10 cellular contexts compared by ENCODE assay signal in the genomic region with DNA sequence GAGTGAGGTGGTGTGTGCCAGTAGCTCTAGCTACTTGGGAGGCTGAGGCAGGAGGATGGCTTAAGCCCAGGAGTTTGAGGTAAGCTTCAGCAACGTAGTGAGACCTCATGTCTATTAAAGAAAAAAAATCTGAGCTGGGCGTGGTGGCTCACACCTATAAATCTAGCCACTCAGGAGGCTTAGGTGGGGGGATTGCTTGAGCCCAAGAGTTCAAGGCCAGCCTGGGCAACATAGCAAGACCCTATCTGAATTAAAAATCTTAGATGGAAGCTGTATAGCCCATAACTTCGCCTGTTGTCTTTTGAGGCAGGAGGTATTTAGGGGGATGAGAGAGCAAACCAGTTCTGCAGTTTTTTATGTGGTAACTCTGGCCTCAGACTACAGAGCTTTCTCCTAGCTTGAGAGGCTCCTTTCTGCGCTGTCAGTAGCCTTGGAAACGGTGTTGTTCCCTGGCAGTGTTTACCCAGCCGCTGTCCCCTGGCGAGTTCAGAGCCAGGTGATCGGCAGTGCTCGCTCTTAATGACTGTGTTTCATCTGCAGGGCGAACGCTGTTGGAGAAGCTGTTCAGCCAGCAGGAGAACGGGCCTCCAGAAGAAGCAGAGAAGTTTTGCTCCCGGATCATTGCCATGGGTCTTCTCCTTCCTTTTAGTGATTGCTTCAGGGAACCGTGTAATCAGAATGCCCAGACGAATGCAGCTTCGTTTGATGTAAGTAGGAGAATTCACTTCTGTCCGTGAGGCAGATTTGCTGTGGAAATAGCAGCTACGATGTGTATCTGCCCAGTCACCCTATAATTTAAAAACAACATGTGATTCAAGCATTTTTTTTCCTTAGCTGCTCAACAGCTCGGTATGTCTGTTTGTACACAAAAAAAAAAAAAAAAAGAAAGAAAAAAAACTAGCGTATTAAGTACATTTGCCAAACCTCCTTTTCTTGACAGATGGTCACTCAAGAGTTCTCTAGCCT. TPM values are rescaled to one million over a fixed set of nuclear protein-coding genes. Genes with fewer than 3 reads are reported as not detected.
DNase-seq lines count a peak whose midpoint lies in the region; FAIRE-seq and TF ChIP-seq lines count a peak whose summit lies in the region.
"Had no signal": no experiment of that assay in that cellular context is flagged by ENCODE, and none has a peak within 500 bp of the region (broad histone marks: within the 10 kb centered on the region; RNA-seq: fewer than 3 reads in every experiment).

No MANE protein-coding gene starts in this region.

- DNase-seq in HEK293T (ENCODE audit: extremely low spot score) = peak; percentile 25
- DNase-seq in NCI-H510A (lab: John Stamatoyannopoulos, UW) = peak; percentile 72
- peak; percentile 40 for DNase-seq in fibroblast of villous mesenchyme (ENCODE audit: low read depth)
- DNase-seq in trophoblast cell = peak; percentile 25 to 26
- no peak for DNase-seq in GM19239 (ENCODE audit: insufficient read length, low spot score)
- DNase-seq in cardiac septum (ENCODE audit: low spot score) = no peak
- no peak for DNase-seq in activated T-helper 2 cell treated with anti-CD3 and anti-CD28 coated beads, Interferon-gamma antibody, Interleukin-2, Interleukin-4, amounts not matched to agents 10 μg/mL and 5 μg/mL and 100 μg/mL, durations not matched to agents 14 hours and 24 hours and 36 hours (ENCODE audit: low spot score)
- no peak for DNase-seq in effector CD4-positive, alpha-beta T cell
- DNase-seq: activated CD4-positive, alpha-beta memory T cell treated with anti-CD3 and anti-CD28 coated beads, Interleukin-2, amount 10 ng/mL, durations not matched to agents 7 days and 5 days had no signal

- no peak overlapping the region for H3K4me3 Mint-ChIP-seq in activated T-helper 2 cell treated with anti-CD3 and anti-CD28 coated beads, Interferon-gamma antibody, Interleukin-2, Interleukin-4, amounts not matched to agents 10 μg/mL and 5 μg/mL and 100 μg/mL, durations not matched to agents 14 hours and 24 hours and 36 hours (ENCODE audit: low read depth)
- H3K4me3 Mint-ChIP-seq: activated CD4-positive, alpha-beta memory T cell treated with anti-CD3 and anti-CD28 coated beads, Interleukin-2, amount 10 ng/mL, durations not matched to agents 7 days and 5 days had no signal

- intact Hi-C loops in cardiac septum (cut with DNase I) = no loop called here
- intact Hi-C loops in activated T-helper 2 cell treated with anti-CD3 and anti-CD28 coated beads, Interferon-gamma antibody, Interleukin-2, Interleukin-4, amounts not matched to agents 10 μg/mL and 5 μg/mL and 100 μg/mL, durations not matched to agents 14 hours and 24 hours and 36 hours (cut with micrococcal nuclease) = no loop called here

- H3K36me3 ChIP-seq in trophoblast cell (ENCODE audit: control insufficient read depth in 1 of 2, insufficient read depth in 2 of 2, low read length in 2 of 2) = no peaks in the 10 kb centered on the region

- H2AK5ac ChIP-seq in trophoblast cell (ENCODE audit: low read length) = no peak overlapping the region

- no peaks in the 10 kb centered on the region for H3K4me1 Mint-ChIP-seq in activated T-helper 2 cell treated with anti-CD3 and anti-CD28 coated beads, Interferon-gamma antibody, Interleukin-2, Interleukin-4, amounts not matched to agents 10 μg/mL and 5 μg/mL and 100 μg/mL, durations not matched to agents 14 hours and 24 hours and 36 hours (ENCODE audit: low read depth)
- H3K4me1 Mint-ChIP-seq: activated CD4-positive, alpha-beta memory T cell treated with anti-CD3 and anti-CD28 coated beads, Interleukin-2, amount 10 ng/mL, durations not matched to agents 7 days and 5 days had no signal

- FAIRE-seq in GM19239 (lab: Jason Lieb, UNC) = no peak

- H3K9me3 ChIP-seq in trophoblast cell (ENCODE audit: insufficient read depth, low read depth, low read length) = no peaks in the 10 kb centered on the region

- no peaks in the 10 kb centered on the region for H3K4me1 ChIP-seq in trophoblast cell (ENCODE audit: control insufficient read depth in 1 of 2, insufficient read depth in 2 of 2, low read length in 2 of 2)

- H3K4me3 ChIP-seq in fibroblast of villous mesenchyme (ENCODE audit: low read depth, low read length) = no peak overlapping the region
- H3K4me3 ChIP-seq in trophoblast cell (ENCODE audit: low read depth, low read length) = no peak overlapping the region

- no peaks in the 10 kb centered on the region for H3K27me3 Mint-ChIP-seq in activated T-helper 2 cell treated with anti-CD3 and anti-CD28 coated beads, Interferon-gamma antibody, Interleukin-2, Interleukin-4, amounts not matched to agents 10 μg/mL and 5 μg/mL and 100 μg/mL, durations not matched to agents 14 hours and 24 hours and 36 hours (ENCODE audit: low read depth)
- H3K27me3 Mint-ChIP-seq: activated CD4-positive, alpha-beta memory T cell treated with anti-CD3 and anti-CD28 coated beads, Interleukin-2, amount 10 ng/mL, durations not matched to agents 7 days and 5 days had no signal

- POLR2A ChIA-PET in HEK293T (lab: Yijun Ruan, JAX) = interaction anchor here (1.1 kb wide), 1 partner anchor 8 kb away, joined by 3 read pairs; no protein-coding TSS in a partner anchor

- no peak overlapping the region for H3K4me2 ChIP-seq in trophoblast cell (ENCODE audit: low read length)

- no peak overlapping the region for H4K12ac ChIP-seq in trophoblast cell (ENCODE audit: low read depth, low read length)

- H2BK5ac ChIP-seq in trophoblast cell (ENCODE audit: low read depth, low read length, poor library complexity) = no peak overlapping the region

- H3K27ac ChIP-seq in trophoblast cell (ENCODE audit: low read depth, low read length) = no peak overlapping the region

- TF ChIP-seq CTCF in fibroblast of villous mesenchyme (IDR thresholded peaks at IDR 0.05; ENCODE audit: insufficient read depth, low read depth, low read length) = no peak

- H3K4ac ChIP-seq in trophoblast cell (ENCODE audit: low read depth, low read length) = no peak overlapping the region

- H2BK12ac ChIP-seq in trophoblast cell (ENCODE audit: low read length) = no peak overlapping the region

- H3K9ac ChIP-seq in trophoblast cell (ENCODE audit: low read length) = no peak overlapping the region

- no peak overlapping the region for H4K91ac ChIP-seq in trophoblast cell (ENCODE audit: low read depth, low read length)

- H3K9me3 Mint-ChIP-seq in activated T-helper 2 cell treated with anti-CD3 and anti-CD28 coated beads, Interferon-gamma antibody, Interleukin-2, Interleukin-4, amounts not matched to agents 10 μg/mL and 5 μg/mL and 100 μg/mL, durations not matched to agents 14 hours and 24 hours and 36 hours = no peaks in the 10 kb centered on the region

- H3K79me1 ChIP-seq in trophoblast cell (ENCODE audit: low read length) = no peaks in the 10 kb centered on the region

- CTCF ChIA-PET in HEK293T (lab: Yijun Ruan, JAX) = interaction anchor here (0.6 to 0.9 kb wide), 4 partner anchors 26 to 486 kb away, joined by 3 to 4 read pairs (median 3); no protein-coding TSS in a partner anchor

- H3K14ac ChIP-seq in trophoblast cell (ENCODE audit: low read length) = no peak overlapping the region

- no peaks in the 10 kb centered on the region for H3K36me3 Mint-ChIP-seq in activated T-helper 2 cell treated with anti-CD3 and anti-CD28 coated beads, Interferon-gamma antibody, Interleukin-2, Interleukin-4, amounts not matched to agents 10 μg/mL and 5 μg/mL and 100 μg/mL, durations not matched to agents 14 hours and 24 hours and 36 hours (ENCODE audit: low read depth)

- H3K27me3 ChIP-seq in trophoblast cell (ENCODE audit: insufficient read depth, low read length) = no peaks in the 10 kb centered on the region

- no peak overlapping the region for H4K8ac ChIP-seq in trophoblast cell (ENCODE audit: low read depth, low read length)

- no peaks in the 10 kb centered on the region for H3K79me2 ChIP-seq in trophoblast cell (ENCODE audit: control insufficient read depth, insufficient read depth, low read length, poor library complexity)

- no peak overlapping the region for H3K18ac ChIP-seq in trophoblast cell (ENCODE audit: low read length)

- no peak overlapping the region for H3K23ac ChIP-seq in trophoblast cell (ENCODE audit: low read length)

- no peak overlapping the region for H2AFZ ChIP-seq in trophoblast cell (ENCODE audit: insufficient read depth, low read length, poor library complexity)

- H2BK120ac ChIP-seq in trophoblast cell (ENCODE audit: insufficient read depth, low read length, poor library complexity) = no peak overlapping the region

- no peak overlapping the region for H3K27ac Mint-ChIP-seq in activated T-helper 2 cell treated with anti-CD3 and anti-CD28 coated beads, Interferon-gamma antibody, Interleukin-2, Interleukin-4, amounts not matched to agents 10 μg/mL and 5 μg/mL and 100 μg/mL, durations not matched to agents 14 hours and 24 hours and 36 hours
- H3K27ac Mint-ChIP-seq: activated CD4-positive, alpha-beta memory T cell treated with anti-CD3 and anti-CD28 coated beads, Interleukin-2, amount 10 ng/mL, durations not matched to agents 7 days and 5 days had no signal

- WGBS in trophoblast cell (ENCODE audit: extremely low coverage, insufficient coverage, insufficient read length) = no CpG with 5 or more reads among the region's 20 CpGs

TF ChIP-seq in HEK293T, 16 proteins besides CTCF, POLR2A, EP300 and RAD21:
- TF ChIP-seq, protein P1, sequence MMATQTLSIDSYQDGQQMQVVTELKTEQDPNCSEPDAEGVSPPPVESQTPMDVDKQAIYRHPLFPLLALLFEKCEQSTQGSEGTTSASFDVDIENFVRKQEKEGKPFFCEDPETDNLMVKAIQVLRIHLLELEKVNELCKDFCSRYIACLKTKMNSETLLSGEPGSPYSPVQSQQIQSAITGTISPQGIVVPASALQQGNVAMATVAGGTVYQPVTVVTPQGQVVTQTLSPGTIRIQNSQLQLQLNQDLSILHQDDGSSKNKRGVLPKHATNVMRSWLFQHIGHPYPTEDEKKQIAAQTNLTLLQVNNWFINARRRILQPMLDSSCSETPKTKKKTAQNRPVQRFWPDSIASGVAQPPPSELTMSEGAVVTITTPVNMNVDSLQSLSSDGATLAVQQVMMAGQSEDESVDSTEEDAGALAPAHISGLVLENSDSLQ (IDR thresholded peaks at IDR 0.05) = peak; percentile 29; the same call in 1 of the 2 replicates
- no peak for TF ChIP-seq NFRKB (IDR thresholded peaks at IDR 0.05)

RNA-seq across cellular contexts. Expression of a gene that starts 31.2 kb away (rescaled TPM):
- total RNA-seq in fibroblast of villous mesenchyme = 19.0 and 35.0 TPM in 2 replicates
- 1.2 and 1.3 TPM in 2 replicates for polyA plus RNA-seq in trophoblast cell (2013)
- 0.38 TPM for total RNA-seq in cardiac septum
- not detected in 2 replicates for total RNA-seq in activated T-helper 2 cell treated with anti-CD3 and anti-CD28 coated beads, Interferon-gamma antibody, Interleukin-2, Interleukin-4, amounts not matched to agents 10 μg/mL and 5 μg/mL and 100 μg/mL, durations not matched to agents 14 hours and 24 hours and 36 hours
- total RNA-seq: activated CD4-positive, alpha-beta memory T cell treated with anti-CD3 and anti-CD28 coated beads, Interleukin-2, amount 10 ng/mL, durations not matched to agents 7 days and 5 days; dermis microvascular lymphatic vessel endothelial cell had no signal

Comparison
In these comparisons a context has a peak if more than half of its experiments do, and no peak if none do; other contexts are left out.
1. DNase-seq: peak in HEK293T (single experiment), NCI-H510A (single experiment), fibroblast of villous mesenchyme (single experiment) and trophoblast cell (2 of 2); none in GM19239 (single experiment), cardiac septum (single experiment), activated T-helper 2 cell treated with anti-CD3 and anti-CD28 coated beads, Interferon-gamma antibody, Interleukin-2, Interleukin-4, amounts not matched to agents 10 μg/mL and 5 μg/mL and 100 μg/mL, durations not matched to agents 14 hours and 24 hours and 36 hours (single experiment) and effector CD4-positive, alpha-beta T cell (single experiment).
2. RNA of a gene that starts 31.2 kb away (total RNA-seq): 19.0 to 35.0 TPM in fibroblast of villous mesenchyme; 0.38 TPM in cardiac septum (single experiment) and not detected in activated T-helper 2 cell treated with anti-CD3 and anti-CD28 coated beads, Interferon-gamma antibody, Interleukin-2, Interleukin-4, amounts not matched to agents 10 μg/mL and 5 μg/mL and 100 μg/mL, durations not matched to agents 14 hours and 24 hours and 36 hours; every median in the first group is over 10 times any median in the second.